8 cellular contexts compared by ENCODE assay signal in the genomic region with DNA sequence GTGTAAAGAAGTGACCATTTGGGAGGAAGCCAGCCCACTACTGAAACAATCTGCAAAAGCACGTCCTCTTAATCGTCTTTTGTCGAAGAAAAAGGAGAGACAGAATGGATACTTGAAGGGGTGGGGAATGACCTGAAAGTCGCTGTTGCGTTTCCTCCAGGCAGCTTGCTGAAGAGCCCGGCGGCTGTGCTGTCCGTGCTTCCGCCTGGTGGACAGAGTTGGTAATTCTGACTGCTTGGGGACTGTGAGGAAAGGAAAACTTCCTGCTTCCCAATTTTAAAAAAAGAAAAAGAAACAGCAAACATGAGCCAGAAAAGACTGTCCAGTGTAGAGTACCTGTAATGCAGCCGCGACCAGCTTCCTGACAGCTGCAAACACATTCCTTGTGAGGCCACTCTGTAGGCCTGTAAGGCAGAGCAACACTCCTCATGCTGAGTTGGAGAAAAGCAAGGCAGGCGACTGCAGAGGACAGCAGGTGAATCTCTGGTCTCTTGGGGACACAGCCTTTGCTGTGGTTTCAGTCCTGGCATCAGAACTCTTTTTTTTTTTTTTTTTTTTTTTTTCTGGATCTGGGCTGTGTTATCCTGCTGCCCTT.
A peak's percentile ranks its signal among the peaks of the same experiment; 100 is the strongest.
DNase-seq lines count a peak whose midpoint lies in the region; ATAC-seq and TF ChIP-seq lines count a peak whose summit lies in the region.

No MANE protein-coding gene starts in this region.

- peaks cover 1% of the 10 kb centered on the region for H3K9me3 Mint-ChIP-seq in activated naive CD4-positive, alpha-beta T cell treated with anti-CD3 and anti-CD28 coated beads for 36 hours
- H3K9me3 Mint-ChIP-seq in activated CD4-positive, alpha-beta memory T cell treated with anti-CD3 and anti-CD28 coated beads, Interleukin-2, amount 10 ng/mL, durations not matched to agents 7 days and 5 days = peaks cover 3% of the 10 kb centered on the region

- H2BK5ac ChIP-seq in mesenchymal stem cell (ENCODE audit: low read depth, low read length, poor library complexity, severe bottlenecking) = no peak overlapping the region

- no peak overlapping the region for H3K18ac ChIP-seq in mesenchymal stem cell (ENCODE audit: low read depth in 1 of 2, low read length in 2 of 2)

- peak; percentile 33 for TF ChIP-seq CTCF in colonic mucosa (IDR thresholded peaks at IDR 0.05)

- H3K27ac Mint-ChIP-seq in activated naive CD4-positive, alpha-beta T cell treated with anti-CD3 and anti-CD28 coated beads for 36 hours = no peak overlapping the region
- H3K27ac Mint-ChIP-seq in activated CD4-positive, alpha-beta memory T cell treated with anti-CD3 and anti-CD28 coated beads, Interleukin-2, amount 10 ng/mL, durations not matched to agents 7 days and 5 days = no peak overlapping the region

- peak; percentile 6 for DNase-seq in activated naive CD4-positive, alpha-beta T cell treated with anti-CD3 and anti-CD28 coated beads for 36 hours
- no peak for DNase-seq in activated naive CD4-positive, alpha-beta T cell (lab: John Stamatoyannopoulos, UW)
- peak; percentile 8 for DNase-seq in NCI-H748 treated with DMSO at 0.1 percent for 48 hours (lab: John Stamatoyannopoulos, UW)
- DNase-seq in colonic mucosa = peak; percentile 34
- peak; percentile 58 for DNase-seq in mesenchymal stem cell
- no peak for DNase-seq in activated T-cell treated with anti-CD3 and anti-CD28 coated beads, Interleukin-2, amount 50 U/mL, for 1 hour
- DNase-seq in activated CD4-positive, alpha-beta memory T cell treated with anti-CD3 and anti-CD28 coated beads, Interleukin-2, amount 10 ng/mL, durations not matched to agents 7 days and 5 days = no peak

- 24% methylated on average over 12 of the region's 12 CpGs for WGBS in mesenchymal stem cell

- H3K4me1 Mint-ChIP-seq in activated naive CD4-positive, alpha-beta T cell treated with anti-CD3 and anti-CD28 coated beads for 36 hours (ENCODE audit: low read depth) = no peaks in the 10 kb centered on the region
- H3K4me1 Mint-ChIP-seq in activated CD4-positive, alpha-beta memory T cell treated with anti-CD3 and anti-CD28 coated beads, Interleukin-2, amount 10 ng/mL, durations not matched to agents 7 days and 5 days = no peaks in the 10 kb centered on the region

- no peaks in the 10 kb centered on the region for H3K9me3 ChIP-seq in colonic mucosa
- no peaks in the 10 kb centered on the region for H3K9me3 ChIP-seq in mesenchymal stem cell (ENCODE audit: control insufficient read depth, low read length)

- H3K4me2 ChIP-seq in mesenchymal stem cell (ENCODE audit: low read length, poor library complexity, severe bottlenecking) = no peak overlapping the region

- H2AK5ac ChIP-seq in mesenchymal stem cell (ENCODE audit: low read length, severe bottlenecking) = no peak overlapping the region

- no peak overlapping the region for H3K4me3 Mint-ChIP-seq in activated naive CD4-positive, alpha-beta T cell treated with anti-CD3 and anti-CD28 coated beads for 36 hours
- no peak overlapping the region for H3K4me3 Mint-ChIP-seq in activated CD4-positive, alpha-beta memory T cell treated with anti-CD3 and anti-CD28 coated beads, Interleukin-2, amount 10 ng/mL, durations not matched to agents 7 days and 5 days

- ATAC-seq in HG02678 (IDR thresholded peaks at IDR 0.05; ENCODE audit: unreplicated experiment) = peak; percentile 78

- H2AFZ ChIP-seq in mesenchymal stem cell (ENCODE audit: low read depth, low read length) = no peak overlapping the region

- H3K36me3 Mint-ChIP-seq in activated naive CD4-positive, alpha-beta T cell treated with anti-CD3 and anti-CD28 coated beads for 36 hours (ENCODE audit: low read depth) = no peaks in the 10 kb centered on the region
- H3K36me3 Mint-ChIP-seq in activated CD4-positive, alpha-beta memory T cell treated with anti-CD3 and anti-CD28 coated beads, Interleukin-2, amount 10 ng/mL, durations not matched to agents 7 days and 5 days (ENCODE audit: low read depth) = no peaks in the 10 kb centered on the region

- H3K9ac ChIP-seq in colonic mucosa (ENCODE audit: low read depth in 2 of 2, low read length in 2 of 2) = no peak overlapping the region
- H3K9ac ChIP-seq in mesenchymal stem cell (ENCODE audit: low read length) = no peak overlapping the region

- H3K27ac ChIP-seq in colonic mucosa (no peak overlapping the region), mesenchymal stem cell (ENCODE audit: low read length, poor library complexity, severe bottlenecking) (no peak overlapping the region)

- no peak overlapping the region for H2BK12ac ChIP-seq in mesenchymal stem cell (ENCODE audit: low read length in 2 of 2)

- H3K4me3 ChIP-seq in colonic mucosa (no peak overlapping the region), mesenchymal stem cell (ENCODE audit: insufficient read depth in 1 of 2, low read depth in 1 of 2, low read length in 2 of 2) (no peak overlapping the region)

- peaks cover 13% of the 10 kb centered on the region for H3K27me3 Mint-ChIP-seq in activated naive CD4-positive, alpha-beta T cell treated with anti-CD3 and anti-CD28 coated beads for 36 hours (ENCODE audit: low read depth)
- no peaks in the 10 kb centered on the region for H3K27me3 Mint-ChIP-seq in activated CD4-positive, alpha-beta memory T cell treated with anti-CD3 and anti-CD28 coated beads, Interleukin-2, amount 10 ng/mL, durations not matched to agents 7 days and 5 days

- CTCF ChIA-PET in activated naive CD4-positive, alpha-beta T cell treated with anti-CD3 and anti-CD28 coated beads for 36 hours (lab: Charles Lee) = no interaction called here
- CTCF ChIA-PET in activated CD4-positive, alpha-beta memory T cell treated with anti-CD3 and anti-CD28 coated beads, Interleukin-2, amount 10 ng/mL, durations not matched to agents 7 days and 5 days (lab: Charles Lee) = no interaction called here

- H3K4ac ChIP-seq in mesenchymal stem cell (ENCODE audit: low read depth in 1 of 2, low read length in 2 of 2) = no peak overlapping the region

- no peak overlapping the region for H3K23ac ChIP-seq in mesenchymal stem cell (ENCODE audit: low read length in 2 of 2)

- no peak overlapping the region for H4K8ac ChIP-seq in mesenchymal stem cell (ENCODE audit: low read length)

- no peak overlapping the region for H4K91ac ChIP-seq in mesenchymal stem cell (ENCODE audit: low read length)

- POLR2A ChIA-PET in activated CD4-positive, alpha-beta memory T cell treated with anti-CD3 and anti-CD28 coated beads, Interleukin-2, amount 10 ng/mL, durations not matched to agents 7 days and 5 days (lab: Charles Lee) = no interaction called here

- H3K36me3 ChIP-seq in colonic mucosa (no peaks in the 10 kb centered on the region), mesenchymal stem cell (ENCODE audit: control insufficient read depth in 1 of 2, insufficient read depth in 2 of 2, low read depth in 1 of 2, low read length in 2 of 2) (no peaks in the 10 kb centered on the region)

- H3K27me3 ChIP-seq in colonic mucosa (no peaks in the 10 kb centered on the region), mesenchymal stem cell (ENCODE audit: control insufficient read depth in 1 of 2, insufficient read depth in 1 of 2, low read length in 2 of 2) (peaks cover 0 to 17% of the 10 kb centered on the region in 2 experiments)

- no peak overlapping the region for H3K14ac ChIP-seq in mesenchymal stem cell (ENCODE audit: low read length in 2 of 2)

- intact Hi-C loops in activated naive CD4-positive, alpha-beta T cell treated with anti-CD3 and anti-CD28 coated beads for 36 hours (cut with micrococcal nuclease) = loop anchor here (5.0 kb wide), 1 partner anchor 1948 kb away; a partner anchor contains a TSS
- intact Hi-C loops in colonic mucosa (cut with DNase I) = no loop called here

- H3K79me1 ChIP-seq in mesenchymal stem cell (replicated peaks; ENCODE audit: low read length, poor library complexity, severe bottlenecking) = no peaks in the 10 kb centered on the region

- H3K4me1 ChIP-seq in colonic mucosa (no peaks in the 10 kb centered on the region), mesenchymal stem cell (ENCODE audit: control insufficient read depth, insufficient read depth, low read depth, low read length) (no peaks in the 10 kb centered on the region)

- H2BK15ac ChIP-seq in mesenchymal stem cell (ENCODE audit: low read depth, poor library complexity, severe bottlenecking) = no peak overlapping the region

- H2BK120ac ChIP-seq in mesenchymal stem cell (ENCODE audit: low read depth, low read length) = no peak overlapping the region

Comparison
In these comparisons a context has a peak if more than half of its experiments do, and no peak if none do; other contexts are left out.
1. DNase-seq: peak in activated naive CD4-positive, alpha-beta T cell treated with anti-CD3 and anti-CD28 coated beads for 36 hours (single experiment), NCI-H748 treated with DMSO at 0.1 percent for 48 hours (single experiment), colonic mucosa (single experiment) and mesenchymal stem cell (single experiment); none in activated naive CD4-positive, alpha-beta T cell (0 of 4), activated T-cell treated with anti-CD3 and anti-CD28 coated beads, Interleukin-2, amount 50 U/mL, for 1 hour (single experiment) and activated CD4-positive, alpha-beta memory T cell treated with anti-CD3 and anti-CD28 coated beads, Interleukin-2, amount 10 ng/mL, durations not matched to agents 7 days and 5 days (single experiment).